ENCODE assay signal across 1 cellular context in genomic region chr11:111601979-111602864, GRCh38.
TF ChIP-seq lines count a peak whose summit lies in the region.

Gene SIK2, plus strand, starts transcription at chr11:111602449. Its CDS starts 115 bp downstream, at chr11:111602564.

TF ChIP-seq in HepG2, 621 proteins besides CTCF, POLR2A, EP300 and RAD21 (continued from another document and continues in another):
- TF ChIP-seq ARID4A (CRISPR knock-in tag; IDR thresholded peaks at IDR 0.05; ENCODE audit: borderline replicate concordance) (peak; percentile 94), KDM2A (CRISPR knock-in tag; IDR thresholded peaks at IDR 0.05; ENCODE audit: borderline replicate concordance, low read depth) (peak; percentile 93), ATRX (CRISPR knock-in tag; IDR thresholded peaks at IDR 0.05; ENCODE audit: borderline replicate concordance) (no peak), HOMEZ (CRISPR knock-in tag; IDR thresholded peaks at IDR 0.05; ENCODE audit: low read depth) (peak; percentile 84; the same call in 1 of the 2 replicates), RARA (CRISPR knock-in tag; IDR thresholded peaks at IDR 0.05) (peak; percentile 27; the same call in 1 of the 2 replicates), NR2C2 (CRISPR knock-in tag; IDR thresholded peaks at IDR 0.05; ENCODE audit: borderline replicate concordance) (no peak), MTA1 (CRISPR knock-in tag; IDR thresholded peaks at IDR 0.05; ENCODE audit: borderline replicate concordance) (0 out of 2 replicates have a peak, but pooled peaks have one; percentile 50), EHMT2 (IDR thresholded peaks at IDR 0.05; ENCODE audit: borderline replicate concordance, low read depth, low read length) (no peak), KLF12 (CRISPR knock-in tag; IDR thresholded peaks at IDR 0.05; ENCODE audit: borderline replicate concordance) (peak; percentile 86), IKZF4 (CRISPR knock-in tag; IDR thresholded peaks at IDR 0.05; ENCODE audit: borderline replicate concordance, low read depth, not compliant biosample characterization) (no peak), HINFP (CRISPR knock-in tag; IDR thresholded peaks at IDR 0.05; ENCODE audit: low read depth) (peak; percentile 54; the same call in 1 of the 2 replicates), CEBPB (IDR thresholded peaks at IDR 0.05; ENCODE audit: borderline replicate concordance, low read depth, low read length) (no peak), NR2F6 (IDR thresholded peaks at IDR 0.05) (no peak), NR2F6 (CRISPR knock-in tag; IDR thresholded peaks at IDR 0.05) (peak; percentile 51; the same call in 1 of the 2 replicates), ISX (CRISPR knock-in tag; conservative IDR thresholded peaks at IDR 0.05) (no peak), ZFP91 (CRISPR knock-in tag; IDR thresholded peaks at IDR 0.05; ENCODE audit: borderline replicate concordance) (peak; percentile 87), RFX3 (CRISPR knock-in tag; IDR thresholded peaks at IDR 0.05) (peak; percentile 64), ZBTB39 (CRISPR knock-in tag; IDR thresholded peaks at IDR 0.05) (peak; percentile 81; the same call in 1 of the 2 replicates), ZFP36L1 (CRISPR knock-in tag; IDR thresholded peaks at IDR 0.05) (no peak), HMG20A (CRISPR knock-in tag; IDR thresholded peaks at IDR 0.05; ENCODE audit: borderline replicate concordance) (peak; percentile 33; the same call in 1 of the 2 replicates), LBX2 (CRISPR knock-in tag; IDR thresholded peaks at IDR 0.05; ENCODE audit: borderline replicate concordance) (peak; percentile 51; the same call in 1 of the 2 replicates), HOXA5 (CRISPR knock-in tag; IDR thresholded peaks at IDR 0.05) (peak; percentile 79), ZNF770 (CRISPR knock-in tag; IDR thresholded peaks at IDR 0.05) (no peak), ZNF761 (CRISPR knock-in tag; conservative IDR thresholded peaks at IDR 0.05) (peak; percentile 30; the same call in 1 of the 2 replicates), ZNF564 (CRISPR knock-in tag; IDR thresholded peaks at IDR 0.05) (0 out of 2 replicates have a peak, but pooled peaks have one; percentile 48), FOSL2 (CRISPR knock-in tag; IDR thresholded peaks at IDR 0.05) (peak; percentile 49), RELA (CRISPR knock-in tag; IDR thresholded peaks at IDR 0.05) (peak; percentile 52; the same call in 1 of the 2 replicates), EED (CRISPR knock-in tag; IDR thresholded peaks at IDR 0.05) (0 out of 2 replicates have a peak, but pooled peaks have one; percentile 16), BHLHE40 (IDR thresholded peaks at IDR 0.05; ENCODE audit: low read length) (peak; percentile 48; the same call in 1 of the 2 replicates), ZNF160 (CRISPR knock-in tag; IDR thresholded peaks at IDR 0.05) (no peak), ZNF274 (CRISPR knock-in tag; IDR thresholded peaks at IDR 0.05) (peak; percentile 75; the same call in 1 of the 2 replicates), WIZ (CRISPR knock-in tag; IDR thresholded peaks at IDR 0.05) (no peak), ZNF414 (CRISPR knock-in tag; IDR thresholded peaks at IDR 0.05) (peak; percentile 78; the same call in 1 of the 2 replicates), SIN3A (IDR thresholded peaks at IDR 0.05; ENCODE audit: borderline replicate concordance, low read depth, low read length) (0 out of 2 replicates have a peak, but pooled peaks have one; percentile 49), RXRB (CRISPR knock-in tag; IDR thresholded peaks at IDR 0.05; ENCODE audit: borderline replicate concordance) (peak; percentile 75), ZNF629 (CRISPR knock-in tag; conservative IDR thresholded peaks at IDR 0.05) (no peak), TRAFD1 (CRISPR knock-in tag; IDR thresholded peaks at IDR 0.05; ENCODE audit: borderline replicate concordance) (no peak), HOXA3 (CRISPR knock-in tag; IDR thresholded peaks at IDR 0.05) (peak; percentile 86; the same call in 1 of the 2 replicates)
